Comparison of ENCODE assay signal across 8 cellular contexts in genomic region chr4:70901984-70902576, GRCh38. TPM values are rescaled to one million over a fixed set of nuclear protein-coding genes. Genes with fewer than 3 reads are reported as not detected.
DNase-seq lines count a peak whose midpoint lies in the region; ATAC-seq and TF ChIP-seq lines count a peak whose summit lies in the region.

Gene MOB1B, plus strand, starts transcription at chr4:70902369. Its CDS starts 168 bp downstream, at chr4:70902537.

- H2AFZ ChIP-seq in PC-9: peak within 1 kb of the TSS; percentile 92

- H3K27me3 Mint-ChIP-seq in activated T-cell treated with anti-CD3 and anti-CD28 coated beads, Interleukin-2, amount 50 U/mL, for 24 hours: no peaks in the 10 kb centered on the region

- H3F3A ChIP-seq in PC-9 (ENCODE audit: insufficient read depth, low read depth): no peaks in the 10 kb centered on the region

- H3K9me2 ChIP-seq in PC-9 (ENCODE audit: insufficient read depth): no peaks in the 10 kb centered on the region

- peaks cover 38% of the 10 kb centered on the region for H3K4me1 Mint-ChIP-seq in activated T-cell treated with anti-CD3 and anti-CD28 coated beads, Interleukin-2, amount 50 U/mL, for 24 hours (ENCODE audit: low read depth)

- BruUV-seq in PC-9 (replicated peaks; lab: Mats Ljungman, UMichigan): no TSS peak

- H3K9ac ChIP-seq in HUES64 (ENCODE audit: low read depth, low read length): peak within 1 kb of the TSS; percentile 85

- intact Hi-C loops in PC-9 (cut with micrococcal nuclease; ENCODE audit: unreplicated experiment): loop anchor here (2.0 to 5.0 kb wide), 2 partner anchors 63 to 195 kb away; partner anchors contain the start of gene GRSF1

- peaks cover 15% of the 10 kb centered on the region for H3K79me2 ChIP-seq in PC-9 (ENCODE audit: low read depth)

- under 1% methylated on average over 47 of the region's 47 CpGs for WGBS in HUES64

- DNase-seq in DMS114 treated with DMSO at 0.1 percent for 48 hours (lab: John Stamatoyannopoulos, UW; ENCODE audit: unreplicated experiment) (peak; percentile 76), PC-9 (peak; percentile 58 to 76)
- peak; percentile 87 for DNase-seq in activated T-cell treated with anti-CD3 and anti-CD28 coated beads, Interleukin-2, amount 50 U/mL, for 24 hours
- DNase-seq in stimulated activated CD8-positive, alpha-beta memory T cell treated with anti-CD3 and anti-CD28 coated beads, Interleukin-7, amount 100 ng/mL, for 4 hours (ENCODE audit: low read depth in 2 of 2): peak; percentile 80 to 82

- H3K27me3 ChIP-seq in HUES64 (ENCODE audit: insufficient read depth, low read length) (no peaks in the 10 kb centered on the region), PC-9 (ENCODE audit: insufficient read depth, low read depth) (no peaks in the 10 kb centered on the region), muscle layer of duodenum (ENCODE audit: low read depth, low read length) (no peaks in the 10 kb centered on the region)

- H3K4me2 ChIP-seq in PC-9: peak within 1 kb of the TSS; percentile 94

- H3K36me3 ChIP-seq in HUES64 (ENCODE audit: insufficient read depth, low read length) (peaks cover 21% of the 10 kb centered on the region), PC-9 (ENCODE audit: low read depth) (no peaks in the 10 kb centered on the region), muscle layer of duodenum (ENCODE audit: control insufficient read depth in 1 of 2, insufficient read depth in 2 of 2, low read length in 2 of 2) (peaks cover 2 to 10% of the 10 kb centered on the region in 2 donors)

- CTCF ChIA-PET in PC-9 (lab: Charles Lee): interaction anchor here (0.6 to 0.7 kb wide), 3 partner anchors 76 to 285 kb away, joined by 3 to 9 read pairs (median 8); no protein-coding TSS in a partner anchor

- ATAC-seq in GM21423 (IDR thresholded peaks at IDR 0.05; ENCODE audit: unreplicated experiment) (peak; percentile 96), esophagus mucosa (peak; percentile 92)

- H3K9me3 ChIP-seq in HUES64 (ENCODE audit: insufficient read depth, low read depth, low read length) (no peaks in the 10 kb centered on the region; the same call in 1 of the 2 replicates), PC-9 (ENCODE audit: insufficient read depth, low read depth) (no peaks in the 10 kb centered on the region), muscle layer of duodenum (ENCODE audit: control insufficient read depth in 1 of 2, low read length in 2 of 2) (no peaks in the 10 kb centered on the region)

- no peaks in the 10 kb centered on the region for H3K9me3 Mint-ChIP-seq in activated T-cell treated with anti-CD3 and anti-CD28 coated beads, Interleukin-2, amount 50 U/mL, for 24 hours

- H3K4me1 ChIP-seq in HUES64 (ENCODE audit: insufficient read depth, low read length) (peaks cover 10% of the 10 kb centered on the region; the same call in 1 of the 2 replicates), PC-9 (replicated peaks; ENCODE audit: insufficient read depth) (0 out of 2 replicates have a peak, but pooled peaks cover 5% of the 10 kb centered on the region), muscle layer of duodenum (ENCODE audit: control insufficient read depth in 1 of 2, insufficient read depth in 2 of 2, low read length in 2 of 2) (peaks cover 0 to 7% of the 10 kb centered on the region in 2 donors)

- H4K20me1 ChIP-seq in PC-9 (ENCODE audit: insufficient read depth): no peaks in the 10 kb centered on the region

- H3K4me3 Mint-ChIP-seq in activated T-cell treated with anti-CD3 and anti-CD28 coated beads, Interleukin-2, amount 50 U/mL, for 24 hours: peak within 1 kb of the TSS; percentile 94

- peaks cover 30% of the 10 kb centered on the region for H3K36me3 Mint-ChIP-seq in activated T-cell treated with anti-CD3 and anti-CD28 coated beads, Interleukin-2, amount 50 U/mL, for 24 hours (ENCODE audit: low read depth)

- H3K27ac ChIP-seq in HUES64 (ENCODE audit: low read depth, low read length): peak within 1 kb of the TSS; percentile 75
- H3K27ac ChIP-seq in PC-9: no peak within 1 kb of the TSS
- peak within 1 kb of the TSS; percentile 72 for H3K27ac ChIP-seq in muscle layer of duodenum (ENCODE audit: low read length)

- H3K27ac Mint-ChIP-seq in activated T-cell treated with anti-CD3 and anti-CD28 coated beads, Interleukin-2, amount 50 U/mL, for 24 hours: peak within 1 kb of the TSS; percentile 92

- POLR2A ChIA-PET in PC-9 (lab: Charles Lee; ENCODE audit: unreplicated experiment): interaction anchor here (0.6 to 0.8 kb wide), 2 partner anchors 48 to 161 kb away, joined by 13 to 21 read pairs; no protein-coding TSS in a partner anchor

- peak; percentile 40; the same call in 1 of the 2 replicates for TF ChIP-seq CTCF in PC-9 (conservative IDR thresholded peaks at IDR 0.05)

- H3K4me3 ChIP-seq in HUES64 (ENCODE audit: low read length) (peak within 1 kb of the TSS; percentile 94), PC-9 (peak within 1 kb of the TSS; percentile 81), muscle layer of duodenum (ENCODE audit: low read depth in 1 of 2, low read length in 2 of 2) (peak within 1 kb of the TSS; percentile 74 to 97)

RNA-seq across cellular contexts. Expression of gene MOB1B, which starts in this region (rescaled TPM):
- 13.9 TPM for polyA plus RNA-seq in HUES64 (2013, experiment 1 of 2)
- polyA plus RNA-seq in HUES64 (2013, experiment 2 of 2): 16.5 TPM
- total RNA-seq in PC-9 (2021) (14.5 and 14.6 TPM in 2 replicates), esophagus mucosa (12.9 TPM)
